Comparison of ENCODE assay signal across 8 cellular contexts in the genomic region with DNA sequence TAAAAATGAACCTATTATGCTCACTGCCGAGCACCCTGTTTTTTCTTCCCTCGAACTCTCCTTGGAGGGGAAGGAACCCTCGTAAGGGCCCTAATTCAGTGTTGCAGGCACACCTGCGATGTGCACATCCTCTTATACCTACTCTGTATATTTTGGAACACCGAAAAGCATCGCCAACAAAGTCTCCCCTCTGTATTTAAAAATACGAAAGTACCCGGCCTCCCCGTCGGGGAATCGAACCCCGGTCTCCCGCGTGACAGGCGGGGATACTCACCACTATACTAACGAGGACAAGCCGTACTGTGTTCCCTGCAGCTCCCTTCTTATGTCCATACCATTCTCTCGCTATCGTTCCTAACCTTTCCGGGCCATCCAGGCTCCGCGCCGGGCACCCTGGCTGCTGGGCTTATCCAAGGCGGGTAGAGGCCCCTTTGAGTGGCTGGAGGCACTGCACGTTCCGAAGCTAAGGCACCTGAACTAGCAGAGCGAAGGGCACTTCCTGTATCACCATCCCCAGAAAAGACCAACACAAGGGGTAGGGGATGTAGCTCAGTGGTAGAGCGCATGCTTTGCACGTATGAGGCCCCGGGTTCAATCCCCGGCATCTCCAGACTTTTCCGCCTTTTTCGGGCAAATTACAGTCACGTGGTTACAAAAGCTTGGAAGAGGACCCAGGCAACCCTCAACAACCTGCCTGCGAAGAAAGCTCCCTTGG. TPM values are rescaled to one million over a fixed set of nuclear protein-coding genes. Genes with fewer than 3 reads are reported as not detected.
DNase-seq lines count a peak whose midpoint lies in the region; ATAC-seq and TF ChIP-seq lines count a peak whose summit lies in the region.

No MANE protein-coding gene starts in this region.

- H3K4me1 Mint-ChIP-seq in naive thymus-derived CD4-positive, alpha-beta T cell, result peaks cover 0 to 22% (median 0%) of the 10 kb centered on the region in 7 donors
- H3K4me1 Mint-ChIP-seq in stimulated activated naive CD8-positive, alpha-beta T cell treated with anti-CD3 and anti-CD28 coated beads, Interleukin-15, amount 100 ng/mL, for 72 hours, result peaks cover 25% of the 10 kb centered on the region

- CTCF ChIA-PET in naive thymus-derived CD4-positive, alpha-beta T cell (lab: Charles Lee), result interaction anchor here (0.6 to 8.2 kb wide), 6 partner anchors 12 to 951 kb away, joined by 3 to 205 read pairs (median 16); partner anchors contain the start of gene UBC

- peak overlapping the region; percentile 66 for H3K27ac ChIP-seq in naive thymus-derived CD4-positive, alpha-beta T cell (ENCODE audit: low read depth, low read length)

- no peak overlapping the region for H3K4me3 Mint-ChIP-seq in naive thymus-derived CD4-positive, alpha-beta T cell
- no peak overlapping the region for H3K4me3 Mint-ChIP-seq in stimulated activated naive CD8-positive, alpha-beta T cell treated with anti-CD3 and anti-CD28 coated beads, Interleukin-15, amount 100 ng/mL, for 72 hours

- peak; percentile 98 for DNase-seq in AG10803 (ENCODE audit: low read depth)
- peak; percentile 63 for DNase-seq in HPDE6-E6E7 (ENCODE audit: extremely low spot score)
- peak; percentile 98 for DNase-seq in activated CD8-positive, alpha-beta memory T cell treated with anti-CD3 and anti-CD28 coated beads for 24 hours
- peak; percentile 85 to 95 (median 93) for DNase-seq in naive thymus-derived CD4-positive, alpha-beta T cell
- peak; percentile 92 to 93 for DNase-seq in stimulated activated naive CD8-positive, alpha-beta T cell treated with anti-CD3 and anti-CD28 coated beads, Interleukin-15, amount 100 ng/mL, for 72 hours
- no peak for DNase-seq in NCI-H2171 (lab: John Stamatoyannopoulos, UW)

- peaks cover 0 to 11% (median 0%) of the 10 kb centered on the region in 5 donors for H3K36me3 Mint-ChIP-seq in naive thymus-derived CD4-positive, alpha-beta T cell

- H3K9me3 Mint-ChIP-seq in naive thymus-derived CD4-positive, alpha-beta T cell, result peaks cover 0 to 2% (median 0%) of the 10 kb centered on the region in 11 donors
- H3K9me3 Mint-ChIP-seq in stimulated activated naive CD8-positive, alpha-beta T cell treated with anti-CD3 and anti-CD28 coated beads, Interleukin-15, amount 100 ng/mL, for 72 hours, result no peaks in the 10 kb centered on the region

- no peaks in the 10 kb centered on the region for H3K27me3 Mint-ChIP-seq in naive thymus-derived CD4-positive, alpha-beta T cell
- H3K27me3 Mint-ChIP-seq in stimulated activated naive CD8-positive, alpha-beta T cell treated with anti-CD3 and anti-CD28 coated beads, Interleukin-15, amount 100 ng/mL, for 72 hours, result no peaks in the 10 kb centered on the region

- intact Hi-C loops in naive thymus-derived CD4-positive, alpha-beta T cell (cut with micrococcal nuclease), result loop anchor here (1.0 to 5.0 kb wide), 8 partner anchors 12 to 110 kb away; partner anchors contain the start of genes DHX37 (in 2 of the 2), SCARB1 (in 2 of the 2) and UBC (in 1 of the 2)

- no peaks in the 10 kb centered on the region for H3K9me3 ChIP-seq in naive thymus-derived CD4-positive, alpha-beta T cell (ENCODE audit: control insufficient read depth in 2 of 3, low read length in 3 of 3)

- H3K36me3 ChIP-seq in naive thymus-derived CD4-positive, alpha-beta T cell (ENCODE audit: control insufficient read depth in 2 of 3, insufficient read depth in 3 of 3, low read length in 3 of 3), result peaks cover 0 to 3% (median 0%) of the 10 kb centered on the region in 3 experiments

- H3K4me1 ChIP-seq in naive thymus-derived CD4-positive, alpha-beta T cell (ENCODE audit: control insufficient read depth in 2 of 2, insufficient read depth in 2 of 2, low read length in 2 of 2), result peaks cover 19 to 26% of the 10 kb centered on the region in 2 donors

- ATAC-seq in GM19467 (IDR thresholded peaks at IDR 0.05; ENCODE audit: unreplicated experiment) (peak; percentile 51), esophagus mucosa (peak; percentile 84)
- peak; percentile 84 for ATAC-seq in naive thymus-derived CD4-positive, alpha-beta T cell
- peak; percentile 85 for ATAC-seq in stimulated activated naive CD8-positive, alpha-beta T cell treated with anti-CD3 and anti-CD28 coated beads, Interleukin-15, amount 100 ng/mL, for 72 hours

- H3K27me3 ChIP-seq in naive thymus-derived CD4-positive, alpha-beta T cell (ENCODE audit: control insufficient read depth in 2 of 2, insufficient read depth in 2 of 2, low read length in 2 of 2), result no peaks in the 10 kb centered on the region

- peak overlapping the region; percentile 63 for H3K4me3 ChIP-seq in AG10803 (ENCODE audit: low read length)
- peak overlapping the region; percentile 97 for H3K4me3 ChIP-seq in naive thymus-derived CD4-positive, alpha-beta T cell (ENCODE audit: low read length)

- POLR2A ChIA-PET in naive thymus-derived CD4-positive, alpha-beta T cell (lab: Charles Lee), result interaction anchor here (0.8 to 13.8 kb wide), 9 partner anchors 9 to 110 kb away, joined by 3 to 764 read pairs (median 8); partner anchors contain the start of gene UBC

- no peak for TF ChIP-seq CTCF in AG10803 (conservative IDR thresholded peaks at IDR 0.05; ENCODE audit: low read length)

- H3K27ac Mint-ChIP-seq in naive thymus-derived CD4-positive, alpha-beta T cell, result no peak overlapping the region
- no peak overlapping the region for H3K27ac Mint-ChIP-seq in stimulated activated naive CD8-positive, alpha-beta T cell treated with anti-CD3 and anti-CD28 coated beads, Interleukin-15, amount 100 ng/mL, for 72 hours

RNA-seq across cellular contexts. Expression of gene UBC, which starts 25.1 kb away (rescaled TPM):
- total RNA-seq in esophagus mucosa, result 1,223 TPM
- 1,000 to 10,000 TPM in 1 of 5 experiments, 100 to 1,000 TPM in 4; 753 to 1,510 (median 913) TPM for total RNA-seq in naive thymus-derived CD4-positive, alpha-beta T cell
- polyA plus RNA-seq in naive thymus-derived CD4-positive, alpha-beta T cell, result 1,000 to 10,000 TPM; 1,135 to 1,865 TPM

RNA-seq across cellular contexts. Expression of gene DHX37, which starts 49.3 kb away (rescaled TPM):
- 11.8 TPM for total RNA-seq in esophagus mucosa
- total RNA-seq in naive thymus-derived CD4-positive, alpha-beta T cell, result 10 to 100 TPM; 24.8 to 36.6 (median 29.8) TPM
- 1 to 10 TPM; 3.4 to 5.0 TPM for polyA plus RNA-seq in naive thymus-derived CD4-positive, alpha-beta T cell

RNA-seq across cellular contexts. Expression of gene BRI3BP, which starts 53.9 kb away (rescaled TPM):
- 15.4 TPM for total RNA-seq in esophagus mucosa
- total RNA-seq in naive thymus-derived CD4-positive, alpha-beta T cell, result 10 to 100 TPM in 1 of 5 experiments, 1 to 10 TPM in 4; 3.5 to 19.8 (median 7.9) TPM
- polyA plus RNA-seq in naive thymus-derived CD4-positive, alpha-beta T cell, result 1 to 10 TPM; 2.7 to 3.2 TPM
